Comparison of ENCODE assay signal across 24 cellular contexts in the genomic region with DNA sequence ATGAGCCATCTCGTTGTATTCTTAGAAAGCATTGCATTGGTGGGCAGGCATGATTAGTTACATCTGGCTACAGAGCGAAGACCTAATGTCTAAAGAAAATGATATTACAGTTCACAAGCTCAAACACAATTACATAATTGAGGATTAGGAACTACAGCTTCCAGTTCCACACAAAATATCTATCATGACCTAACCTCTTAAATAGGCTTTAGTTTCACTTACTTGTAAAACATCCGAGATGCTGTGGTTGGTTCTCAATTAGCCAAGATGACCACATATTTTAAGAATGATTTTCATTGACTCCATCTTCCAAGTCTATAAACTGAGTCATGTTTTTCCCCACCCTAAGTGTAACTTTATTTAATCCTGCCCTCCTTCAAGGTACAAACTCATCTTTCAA.
"Had no signal": no experiment of that assay in that cellular context is flagged by ENCODE, and none has a peak within 500 bp of the region (broad histone marks: within the 10 kb centered on the region; RNA-seq: fewer than 3 reads in every experiment).

No MANE protein-coding gene starts in this region.

- H3K9me3 ChIP-seq: left ventricle myocardium inferior, ovary, prostate gland, right atrium auricular region, upper lobe of left lung had no signal

- DNase-seq: activated CD4-positive, alpha-beta T cell treated with anti-CD3 and anti-CD28 coated beads, Interleukin-2, amount 50 U/mL, for 4 hours; activated CD8-positive, alpha-beta memory T cell treated with anti-CD3 and anti-CD28 coated beads for 24 hours; activated CD8-positive, alpha-beta memory T cell treated with anti-CD3 and anti-CD28 coated beads, Interleukin-2, amount 50 U/mL, for 4 hours; activated naive CD4-positive, alpha-beta T cell; activated T-cell treated with anti-CD3 and anti-CD28 coated beads, Interleukin-2, amount 50 U/mL, for 24 hours; cerebellar nuclear complex; foreskin melanocyte; kidney glomerular epithelial cell; left ventricle myocardium inferior; midbrain; ovary; stimulated activated CD4-positive, alpha-beta T cell treated with anti-CD3 and anti-CD28 coated beads, Interleukin-4, amount 100 ng/mL, for 24 hours; stimulated activated naive CD4-positive, alpha-beta T cell treated with Interleukin-2 at 50 U/mL for 16 hours; T-cell; upper lobe of left lung had no signal

- H3K4me3 Mint-ChIP-seq: activated naive CD8-positive, alpha-beta T cell; activated T-cell treated with anti-CD3 and anti-CD28 coated beads, Interleukin-2, amount 50 U/mL, for 24 hours; natural killer cell treated with Interleukin-12 subunit alpha and Interleukin-12 subunit beta and Interleukin-15 and Interleukin-18, amount 100 ng/mL, for 72 hours; T-cell; WTC11 had no signal

- H3K4me1 ChIP-seq: left ventricle myocardium inferior, prostate gland, right atrium auricular region, upper lobe of left lung had no signal

- H3K9me3 Mint-ChIP-seq: WTC11 had no signal

- H3K27me3 Mint-ChIP-seq: activated naive CD8-positive, alpha-beta T cell; activated T-cell treated with anti-CD3 and anti-CD28 coated beads, Interleukin-2, amount 50 U/mL, for 24 hours; natural killer cell treated with Interleukin-12 subunit alpha and Interleukin-12 subunit beta and Interleukin-15 and Interleukin-18, amount 100 ng/mL, for 72 hours; T-cell had no signal

- H3K36me3 Mint-ChIP-seq: activated naive CD8-positive, alpha-beta T cell; natural killer cell treated with Interleukin-12 subunit alpha and Interleukin-12 subunit beta and Interleukin-15 and Interleukin-18, amount 100 ng/mL, for 72 hours; T-cell; WTC11 had no signal

- H3K27me3 ChIP-seq: ovary, right atrium auricular region, upper lobe of left lung had no signal

- FAIRE-seq: bronchial epithelial cell, TTC549 had no signal

- H3K4me3 ChIP-seq: coronary artery, left ventricle myocardium inferior, ovary, prostate gland, right atrium auricular region, upper lobe of left lung had no signal

- H3K27ac ChIP-seq: coronary artery, left ventricle myocardium inferior, ovary, prostate gland, right atrium auricular region, upper lobe of left lung had no signal

- H3K36me3 ChIP-seq: left ventricle myocardium inferior, ovary, prostate gland, right atrium auricular region, upper lobe of left lung had no signal

- H3K4me1 Mint-ChIP-seq: T-cell, WTC11 had no signal

- ATAC-seq: natural killer cell treated with Interleukin-12 subunit alpha and Interleukin-12 subunit beta and Interleukin-15 and Interleukin-18, amount 100 ng/mL, for 72 hours; T-cell; WTC11 had no signal

- H3K27ac Mint-ChIP-seq: activated naive CD8-positive, alpha-beta T cell; activated T-cell treated with anti-CD3 and anti-CD28 coated beads, Interleukin-2, amount 50 U/mL, for 24 hours; activated T-helper 2 cell treated with anti-CD3 and anti-CD28 coated beads, Interferon-gamma antibody, Interleukin-2, Interleukin-4, amounts not matched to agents 10 μg/mL and 5 μg/mL and 100 μg/mL, durations not matched to agents 14 hours and 24 hours and 36 hours; natural killer cell treated with Interleukin-12 subunit alpha and Interleukin-12 subunit beta and Interleukin-15 and Interleukin-18, amount 100 ng/mL, for 72 hours; T-cell; WTC11 had no signal
